Comparison of ENCODE assay signal across 8 cellular contexts in the genomic region with DNA sequence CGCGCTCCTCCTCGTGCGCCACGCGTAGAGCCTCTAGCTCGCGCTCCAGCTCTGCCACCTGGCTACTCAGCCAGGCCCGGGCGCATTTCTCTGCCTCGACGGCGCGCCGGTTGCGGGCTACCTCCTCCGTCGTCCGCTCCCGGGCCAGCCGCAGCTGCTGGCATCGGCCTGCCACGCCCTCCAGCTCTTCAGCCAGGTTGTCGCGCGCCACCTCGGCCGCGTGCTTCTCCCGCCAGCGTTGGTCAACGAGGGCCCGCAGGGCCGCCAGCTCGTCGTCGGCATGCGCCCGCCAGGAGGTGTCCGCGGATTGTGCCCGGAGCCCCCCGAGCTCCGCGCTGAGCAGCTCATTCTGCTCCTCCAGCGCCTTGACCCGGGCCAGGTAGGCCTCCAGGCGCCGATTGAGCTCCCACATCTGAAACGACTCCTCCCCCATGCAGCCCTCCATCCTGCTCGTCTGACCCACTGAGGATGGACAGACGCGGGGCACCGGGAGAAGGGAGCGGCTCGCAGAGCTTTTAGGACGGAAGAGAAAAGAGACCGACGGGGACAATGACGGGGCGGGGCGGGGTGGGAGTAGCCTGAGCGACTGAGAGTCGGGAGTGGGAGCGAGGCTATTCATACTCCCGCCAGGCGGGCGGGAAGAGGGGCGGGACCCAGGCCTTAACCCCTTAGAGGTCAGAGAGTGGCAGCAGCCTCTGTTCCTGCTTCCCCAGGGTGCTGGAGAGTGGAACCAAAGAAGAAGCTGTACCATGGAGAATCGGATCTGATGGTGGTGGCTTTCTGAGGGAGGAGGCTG. TPM values are rescaled to one million over a fixed set of nuclear protein-coding genes. Genes with fewer than 3 reads are reported as not detected.
DNase-seq lines count a peak whose midpoint lies in the region; FAIRE-seq and TF ChIP-seq lines count a peak whose summit lies in the region.

A gene with protein sequence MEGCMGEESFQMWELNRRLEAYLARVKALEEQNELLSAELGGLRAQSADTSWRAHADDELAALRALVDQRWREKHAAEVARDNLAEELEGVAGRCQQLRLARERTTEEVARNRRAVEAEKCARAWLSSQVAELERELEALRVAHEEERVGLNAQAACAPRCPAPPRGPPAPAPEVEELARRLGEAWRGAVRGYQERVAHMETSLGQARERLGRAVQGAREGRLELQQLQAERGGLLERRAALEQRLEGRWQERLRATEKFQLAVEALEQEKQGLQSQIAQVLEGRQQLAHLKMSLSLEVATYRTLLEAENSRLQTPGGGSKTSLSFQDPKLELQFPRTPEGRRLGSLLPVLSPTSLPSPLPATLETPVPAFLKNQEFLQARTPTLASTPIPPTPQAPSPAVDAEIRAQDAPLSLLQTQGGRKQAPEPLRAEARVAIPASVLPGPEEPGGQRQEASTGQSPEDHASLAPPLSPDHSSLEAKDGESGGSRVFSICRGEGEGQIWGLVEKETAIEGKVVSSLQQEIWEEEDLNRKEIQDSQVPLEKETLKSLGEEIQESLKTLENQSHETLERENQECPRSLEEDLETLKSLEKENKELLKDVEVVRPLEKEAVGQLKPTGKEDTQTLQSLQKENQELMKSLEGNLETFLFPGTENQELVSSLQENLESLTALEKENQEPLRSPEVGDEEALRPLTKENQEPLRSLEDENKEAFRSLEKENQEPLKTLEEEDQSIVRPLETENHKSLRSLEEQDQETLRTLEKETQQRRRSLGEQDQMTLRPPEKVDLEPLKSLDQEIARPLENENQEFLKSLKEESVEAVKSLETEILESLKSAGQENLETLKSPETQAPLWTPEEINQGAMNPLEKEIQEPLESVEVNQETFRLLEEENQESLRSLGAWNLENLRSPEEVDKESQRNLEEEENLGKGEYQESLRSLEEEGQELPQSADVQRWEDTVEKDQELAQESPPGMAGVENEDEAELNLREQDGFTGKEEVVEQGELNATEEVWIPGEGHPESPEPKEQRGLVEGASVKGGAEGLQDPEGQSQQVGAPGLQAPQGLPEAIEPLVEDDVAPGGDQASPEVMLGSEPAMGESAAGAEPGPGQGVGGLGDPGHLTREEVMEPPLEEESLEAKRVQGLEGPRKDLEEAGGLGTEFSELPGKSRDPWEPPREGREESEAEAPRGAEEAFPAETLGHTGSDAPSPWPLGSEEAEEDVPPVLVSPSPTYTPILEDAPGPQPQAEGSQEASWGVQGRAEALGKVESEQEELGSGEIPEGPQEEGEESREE (N-terminal part only) (minus strand): TSS at position 588 of the 796 bp plus-strand sequence. CDS start 143 bp downstream, at position 445.

- H3K4me3 ChIP-seq in brain microvascular endothelial cell (ENCODE audit: low read depth, low read length) (peak within 1 kb of the TSS; percentile 53), keratinocyte (ENCODE audit: control insufficient read depth in 2 of 3, extremely low read depth in 1 of 3, insufficient read depth in 2 of 3, low read depth in 1 of 3, low read length in 3 of 3) (no peak within 1 kb of the TSS), spleen (peak within 1 kb of the TSS; percentile 46 to 73 (median 54)), Karpas-422 (ENCODE audit: low read length) (no peak within 1 kb of the TSS)

- H3K36me3 ChIP-seq in brain microvascular endothelial cell (replicated peaks) (peaks cover 7% of the 10 kb centered on the region), keratinocyte (ENCODE audit: control insufficient read depth in 2 of 2, extremely low read depth in 1 of 2, insufficient read depth in 2 of 2, low read length in 2 of 2) (no peaks in the 10 kb centered on the region), spleen (peaks cover 0 to 17% (median 0%) of the 10 kb centered on the region in 6 donors), Karpas-422 (ENCODE audit: insufficient read depth, low read length) (no peaks in the 10 kb centered on the region)

- no peaks in the 10 kb centered on the region for H3K9me2 ChIP-seq in Karpas-422 (replicated peaks; ENCODE audit: insufficient read depth, low read length)

- H3K9ac ChIP-seq in keratinocyte (ENCODE audit: control insufficient read depth, extremely low read depth, insufficient read depth, low read length), result no peak within 1 kb of the TSS
- H3K9ac ChIP-seq in Karpas-422 (ENCODE audit: low read length), result no peak within 1 kb of the TSS

- TF ChIP-seq CTCF in brain microvascular endothelial cell (IDR thresholded peaks at IDR 0.05; ENCODE audit: low read depth, low read length, missing control alignments), result no peak
- no peak for TF ChIP-seq CTCF in keratinocyte (optimal IDR thresholded peaks at IDR 0.05 in 1 of 3, IDR thresholded peaks at IDR 0.05 in 1 of 3, conservative IDR thresholded peaks at IDR 0.05 in 1 of 3; ENCODE audit: extremely low read depth in 1 of 3, insufficient read depth in 2 of 3, low read length in 3 of 3)
- TF ChIP-seq CTCF in spleen (IDR thresholded peaks at IDR 0.05 in 8 of 11, conservative IDR thresholded peaks at IDR 0.05 in 3 of 11), result peak in 2 of 11 experiments; percentile 7 to 14

- no peak for FAIRE-seq in keratinocyte (lab: Jason Lieb, UNC)

- whole genome bisulfite sequencing in spleen, 5 donors, result 2 to 4% (median 4%) methylated on average over 33 to 70 of the region's 70 CpGs

- H3K9me3 ChIP-seq in keratinocyte (ENCODE audit: control insufficient read depth, low read depth, low read length), result no peaks in the 10 kb centered on the region
- no peaks in the 10 kb centered on the region for H3K9me3 ChIP-seq in spleen
- H3K9me3 ChIP-seq in Karpas-422 (ENCODE audit: low read length), result no peaks in the 10 kb centered on the region

- dilution Hi-C loops in keratinocyte (cut with MboI; ENCODE audit: extremely low pct_ligation_motif_present, low sequenced_read_pairs), result no loop called here

- intact Hi-C loops in spleen (cut with DNase I; ENCODE audit: low total_unique reads), result no loop called here

- no peak within 1 kb of the TSS for H2AFZ ChIP-seq in keratinocyte (ENCODE audit: control insufficient read depth, low read length)
- no peak within 1 kb of the TSS for H2AFZ ChIP-seq in Karpas-422 (ENCODE audit: low read length)

- H3K27me3 ChIP-seq in brain microvascular endothelial cell (replicated peaks), result no peaks in the 10 kb centered on the region
- H3K27me3 ChIP-seq in keratinocyte (ENCODE audit: control insufficient read depth, extremely low read depth, insufficient read depth, low read length), result peaks cover 67% of the 10 kb centered on the region
- peaks cover 0 to 78% (median 33%) of the 10 kb centered on the region in 7 donors for H3K27me3 ChIP-seq in spleen (replicated peaks in 1 of 7)
- no peaks in the 10 kb centered on the region for H3K27me3 ChIP-seq in Karpas-422 (ENCODE audit: low read length)

- no peaks in the 10 kb centered on the region for H3K9me1 ChIP-seq in keratinocyte (ENCODE audit: control insufficient read depth, extremely low read depth, insufficient read depth, low read length)

- H3K4me1 ChIP-seq in keratinocyte (ENCODE audit: control insufficient read depth, extremely low read depth, insufficient read depth, low read length) (peaks cover 6% of the 10 kb centered on the region), spleen (peaks cover 3 to 66% (median 42%) of the 10 kb centered on the region in 6 donors), Karpas-422 (ENCODE audit: low read length) (no peaks in the 10 kb centered on the region)

- H3K4me2 ChIP-seq in keratinocyte (ENCODE audit: control insufficient read depth, extremely low read depth, insufficient read depth, low read depth, low read length) (peak within 1 kb of the TSS; percentile 58), Karpas-422 (ENCODE audit: low read depth, low read length, poor library complexity, severe bottlenecking) (no peak within 1 kb of the TSS)

- DNase-seq in Ammon's horn (ENCODE audit: low spot score), result peak; percentile 48
- DNase-seq in HuH-7.5 (ENCODE audit: low spot score), result peak; percentile 92
- peak; percentile 34 for DNase-seq in brain microvascular endothelial cell
- no peak for DNase-seq in keratinocyte (ENCODE audit: low read depth, low spot score)
- no peak for DNase-seq in spleen
- no peak for DNase-seq in activated effector memory CD4-positive, alpha-beta T cell treated with Interleukin-2 at 50 U/mL for 16 hours
- DNase-seq in Karpas-422, result no peak
- DNase-seq in NCI-H524 treated with DMSO at 0.1 percent for 48 hours (lab: John Stamatoyannopoulos, UW), result no peak

- in situ Hi-C loops in brain microvascular endothelial cell (cut with HindIII; ENCODE audit: low pct_ligation_motif_present, low sequenced_read_pairs), result no loop called here

- H3K27ac ChIP-seq in brain microvascular endothelial cell (no peak within 1 kb of the TSS), keratinocyte (ENCODE audit: control insufficient read depth, insufficient read depth, low read length) (no peak within 1 kb of the TSS), spleen (peak within 1 kb of the TSS; percentile 66 to 87 (median 81)), Karpas-422 (ENCODE audit: low read length) (no peak within 1 kb of the TSS)

- H4K20me1 ChIP-seq in keratinocyte (ENCODE audit: control insufficient read depth, extremely low read depth, insufficient read depth, low read length) (no peaks in the 10 kb centered on the region), Karpas-422 (ENCODE audit: insufficient read depth, low read depth, low read length) (0 out of 2 replicates have a peak, but pooled peaks cover 3% of the 10 kb centered on the region)

- TF ChIP-seq POLR2A in spleen (IDR thresholded peaks at IDR 0.05), result no peak

- no peaks in the 10 kb centered on the region for H3K79me2 ChIP-seq in keratinocyte (ENCODE audit: control insufficient read depth, insufficient read depth, low read length)
- no peaks in the 10 kb centered on the region for H3K79me2 ChIP-seq in Karpas-422 (ENCODE audit: low read length)

RNA-seq across cellular contexts. Expression of the gene that starts here (rescaled TPM):
- polyA plus RNA-seq in keratinocyte, result 0.01 TPM in 2 of 3 replicates, not detected in the other
- polyA plus RNA-seq in keratinocyte (2011; ENCODE audit: low read depth), result 0.26 TPM
- 0.03 TPM in 1 of 2 replicates, not detected in the other for polyA plus RNA-seq in keratinocyte (2011; cell fraction: cytosol; rRNA removed)
- polyA plus RNA-seq in keratinocyte (2011; cell fraction: nucleus; rRNA removed), result 0.03 TPM in 2 replicates
- polyA plus RNA-seq in keratinocyte (2012; ENCODE audit: low replicate concordance), result 0.11 and 0.17 TPM in 2 replicates
- 0.20 TPM in 1 of 3 replicates, not detected in the others for polyA minus RNA-seq in keratinocyte
- not detected for polyA minus RNA-seq in keratinocyte (2011; cell fraction: cytosol; rRNA and poly(A)+ RNA removed)
- polyA minus RNA-seq in keratinocyte (2011; cell fraction: nucleus; rRNA and poly(A)+ RNA removed), result not detected in 2 replicates
- 100 to 1,000 TPM in 2 of 7 donors, 10 to 100 TPM in 5; 36.0 to 146 (median 58.3) TPM for total RNA-seq in spleen
- polyA plus RNA-seq in spleen, result 10 to 100 TPM in 1 of 3 donors, 1 to 10 TPM in 2; 4.3 to 39.5 (median 6.7) TPM
- total RNA-seq in Karpas-422 (2014; rRNA removed; shearing (Covaris generic); ENCODE audit: low replicate concordance), result not detected in 2 replicates

Comparison
In these comparisons a context has a peak if more than half of its experiments do, and no peak if none do; other contexts are left out.
1. RNA of the gene that starts here (total RNA-seq): 36.0 to 146 TPM in spleen; not detected in Karpas-422; every median in the first group is over 10 times any median in the second.
2. DNase-seq: peak in Ammon's horn (single experiment), HuH-7.5 (single experiment) and brain microvascular endothelial cell (single experiment); none in keratinocyte (single experiment), spleen (single experiment), activated effector memory CD4-positive, alpha-beta T cell treated with Interleukin-2 at 50 U/mL for 16 hours (single experiment), Karpas-422 (single experiment) and NCI-H524 treated with DMSO at 0.1 percent for 48 hours (single experiment).
3. H3K27ac ChIP-seq: peak in spleen (8 of 8); none in brain microvascular endothelial cell (single experiment), keratinocyte (single experiment) and Karpas-422 (single experiment).
4. H3K4me3 ChIP-seq: peak in brain microvascular endothelial cell (single experiment) and spleen (8 of 8); none in keratinocyte (0 of 3) and Karpas-422 (single experiment).